In genomic region chr17:31479009-31479408, GRCh38 we compare ENCODE assay signal across 24 cellular contexts.
"Had no signal": no experiment of that assay in that cellular context is flagged by ENCODE, and none has a peak within 500 bp of the region (broad histone marks: within the 10 kb centered on the region; RNA-seq: fewer than 3 reads in every experiment).

No MANE protein-coding gene starts in this region.

- H3K4me1 Mint-ChIP-seq: mesothelial cell of epicardium had no signal

- H3K9me3 ChIP-seq: colonic mucosa, esophagus squamous epithelium, gastrocnemius medialis, heart right ventricle, left ventricle myocardium inferior, lower lobe of right lung, mucosa of descending colon had no signal

- H3K36me3 Mint-ChIP-seq: mesothelial cell of epicardium, naive B cell had no signal

- DNase-seq: colonic mucosa; cortex of kidney; effector CD8-positive, alpha-beta T cell; effector memory CD8-positive, alpha-beta T cell; endodermal cell; erythroblast; esophagus squamous epithelium; foreskin fibroblast; foreskin melanocyte; gastrocnemius medialis; glutamatergic neuron; head of caudate nucleus; heart right ventricle; hippocampal formation; left colon; left ventricle myocardium inferior; lower lobe of right lung; mesenchymal stem cell; mucosa of descending colon; naive B cell had no signal

- H3K9me3 Mint-ChIP-seq: dendritic cell treated with granulocyte-macrophage colony-stimulating factor and Interleukin-4, amounts not matched to agents 40 ng/mL and 50 ng/mL, for 4 days; effector memory CD8-positive, alpha-beta T cell; endodermal cell; mesothelial cell of epicardium; naive B cell had no signal

- H3K27ac Mint-ChIP-seq: dendritic cell treated with granulocyte-macrophage colony-stimulating factor and Interleukin-4, amounts not matched to agents 40 ng/mL and 50 ng/mL, for 4 days; effector memory CD8-positive, alpha-beta T cell; endodermal cell; mesothelial cell of epicardium; naive B cell had no signal

- H3K4me1 ChIP-seq: colonic mucosa, esophagus squamous epithelium, gastrocnemius medialis, lower lobe of right lung had no signal

- H3K27me3 ChIP-seq: colonic mucosa, gastrocnemius medialis had no signal

- H3K27ac ChIP-seq: colonic mucosa, epithelial cell of prostate, esophagus squamous epithelium, gastrocnemius medialis, heart right ventricle, left ventricle myocardium inferior, lower lobe of right lung had no signal

- ATAC-seq: effector memory CD8-positive, alpha-beta T cell; gastrocnemius medialis; heart right ventricle; left colon; left lobe of liver; lower lobe of right lung; mucosa of descending colon had no signal

- H3K4me3 Mint-ChIP-seq: dendritic cell treated with granulocyte-macrophage colony-stimulating factor and Interleukin-4, amounts not matched to agents 40 ng/mL and 50 ng/mL, for 4 days; effector memory CD8-positive, alpha-beta T cell; endodermal cell; mesothelial cell of epicardium; naive B cell had no signal

- H3K4me3 ChIP-seq: colonic mucosa, esophagus squamous epithelium, gastrocnemius medialis, heart right ventricle, left ventricle myocardium inferior, lower lobe of right lung, mucosa of descending colon had no signal

- H3K36me3 ChIP-seq: colonic mucosa, esophagus squamous epithelium, gastrocnemius medialis, heart right ventricle, left ventricle myocardium inferior, lower lobe of right lung had no signal
